Comparison of ENCODE assay signal across 17 cellular contexts in the genomic region with DNA sequence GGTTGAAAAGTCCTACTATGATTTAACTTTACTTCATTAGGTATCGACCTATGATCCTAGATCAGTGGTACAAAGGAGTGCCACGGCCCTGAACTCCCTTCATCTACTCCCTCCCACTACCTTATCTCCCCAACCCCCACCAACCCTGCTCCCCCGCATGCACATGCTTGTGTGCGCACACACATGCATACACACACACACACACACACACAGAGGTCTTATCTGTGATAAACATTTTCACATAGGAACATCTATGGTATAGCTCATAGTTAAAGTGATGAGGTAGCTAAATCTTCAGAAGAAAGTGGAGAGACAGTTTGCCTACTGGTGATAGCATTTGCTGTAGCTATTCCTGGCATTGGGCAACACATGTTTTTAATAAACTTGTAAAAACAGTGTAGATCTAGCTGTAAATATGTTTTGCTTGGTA.
A peak's percentile ranks its signal among the peaks of the same experiment; 100 is the strongest.
DNase-seq lines count a peak whose midpoint lies in the region; ATAC-seq and TF ChIP-seq lines count a peak whose summit lies in the region.
"Had no signal": no experiment of that assay in that cellular context is flagged by ENCODE, and none has a peak within 500 bp of the region (broad histone marks: within the 10 kb centered on the region; RNA-seq: fewer than 3 reads in every experiment).

No MANE protein-coding gene starts in this region.

- H3K79me1 ChIP-seq in IMR-90 (ENCODE audit: low read depth in 1 of 2, low read length in 2 of 2) (no peaks in the 10 kb centered on the region), trophoblast cell (ENCODE audit: low read length) (no peaks in the 10 kb centered on the region)

- intact Hi-C loops in IMR-90 (cut with micrococcal nuclease) (no loop called here), sciatic nerve (cut with DNase I) (no loop called here)

- in situ Hi-C loops in IMR-90 (cut with MboI; ENCODE audit: low sequenced_read_pairs): no loop called here

- H2AFZ ChIP-seq in IMR-90 (replicated peaks; ENCODE audit: low read length, poor library complexity): no peak overlapping the region
- no peak overlapping the region for H2AFZ ChIP-seq in trophoblast cell (ENCODE audit: insufficient read depth, low read length, poor library complexity)

- no peak overlapping the region for H4K12ac ChIP-seq in trophoblast cell (ENCODE audit: low read depth, low read length)

- H3K9me3 ChIP-seq in IMR-90 (ENCODE audit: control insufficient read depth, insufficient read depth, low read length) (no peaks in the 10 kb centered on the region), adipocyte (ENCODE audit: control insufficient read depth, low read length) (no peaks in the 10 kb centered on the region), trophoblast cell (ENCODE audit: insufficient read depth, low read depth, low read length) (no peaks in the 10 kb centered on the region)
- H3K9me3 ChIP-seq: BE2C, SJCRH30 had no signal

- no peaks in the 10 kb centered on the region for H3K9me1 ChIP-seq in IMR-90 (ENCODE audit: insufficient read depth, low read length)

- no peak overlapping the region for H3K14ac ChIP-seq in IMR-90 (replicated peaks; ENCODE audit: low read depth, low read length)
- no peak overlapping the region for H3K14ac ChIP-seq in trophoblast cell (ENCODE audit: low read length)

- ATAC-seq in IMR-90 (ENCODE audit: low read depth) (no peak), GM18909 (IDR thresholded peaks at IDR 0.05; ENCODE audit: poor library complexity, unreplicated experiment) (no peak), sciatic nerve (no peak)

- no peak overlapping the region for H2AK5ac ChIP-seq in IMR-90 (ENCODE audit: low read depth, low read length)
- H2AK5ac ChIP-seq in trophoblast cell (ENCODE audit: low read length): no peak overlapping the region

- H4K8ac ChIP-seq in IMR-90 (ENCODE audit: low read depth in 2 of 2, low read length in 2 of 2) (no peak overlapping the region), trophoblast cell (ENCODE audit: low read depth, low read length) (no peak overlapping the region)

- no peak overlapping the region for H2BK20ac ChIP-seq in IMR-90 (ENCODE audit: low read depth, low read length)

- H3K4ac ChIP-seq in IMR-90 (ENCODE audit: low read depth, low read length): no peak overlapping the region
- H3K4ac ChIP-seq in trophoblast cell (ENCODE audit: low read depth, low read length): no peak overlapping the region

- no CpG with 5 or more reads among the region's 4 CpGs for WGBS in IMR-90 (ENCODE audit: extremely low coverage in 2 of 2, insufficient read length in 1 of 2), 2 experiments
- no CpG with 5 or more reads among the region's 4 CpGs for WGBS in trophoblast cell (ENCODE audit: extremely low coverage, insufficient coverage, insufficient read length)

- H3K27ac ChIP-seq in IMR-90 (ENCODE audit: insufficient read depth, low read length): no peak overlapping the region
- no peak overlapping the region for H3K27ac ChIP-seq in trophoblast cell (ENCODE audit: low read depth, low read length)
- H3K27ac ChIP-seq: SJCRH30 had no signal

- BruUV-seq in IMR-90 (replicated peaks; lab: Mats Ljungman, UMichigan): no TSS peak

- H3K36me3 ChIP-seq in IMR-90 (ENCODE audit: control insufficient read depth, insufficient read depth, low read length) (no peaks in the 10 kb centered on the region), adipocyte (ENCODE audit: control insufficient read depth, insufficient read depth, low read length, severe bottlenecking) (no peaks in the 10 kb centered on the region), trophoblast cell (ENCODE audit: control insufficient read depth in 1 of 2, insufficient read depth in 2 of 2, low read length in 2 of 2) (no peaks in the 10 kb centered on the region)
- H3K36me3 ChIP-seq: BE2C, SJCRH30 had no signal

- POLR2A ChIA-PET in IMR-90 (lab: Charles Lee; ENCODE audit: unreplicated experiment): no interaction called here

- no peak overlapping the region for H2BK15ac ChIP-seq in IMR-90 (ENCODE audit: low read depth, low read length)

- TF ChIP-seq CTCF in IMR-90 (conservative IDR thresholded peaks at IDR 0.05; ENCODE audit: low read depth, low read length): no peak
- no peak for TF ChIP-seq CTCF in foreskin fibroblast (IDR thresholded peaks at IDR 0.05; ENCODE audit: low read depth, low read length)

- H3K9ac ChIP-seq in IMR-90 (ENCODE audit: low read depth, low read length) (no peak overlapping the region), adipocyte (ENCODE audit: low read length) (no peak overlapping the region), trophoblast cell (ENCODE audit: low read length) (no peak overlapping the region)

- CTCF ChIA-PET in IMR-90 (lab: Yijun Ruan, JAX): no interaction called here

- H2BK120ac ChIP-seq in IMR-90 (ENCODE audit: low read depth, low read length) (no peak overlapping the region), trophoblast cell (ENCODE audit: insufficient read depth, low read length, poor library complexity) (no peak overlapping the region)

- no peak for TF ChIP-seq POLR2A in IMR-90 (IDR thresholded peaks at IDR 0.05; ENCODE audit: low read depth, low read length)

- H2AK9ac ChIP-seq in IMR-90 (replicated peaks; ENCODE audit: low read depth, low read length, poor library complexity): no peak overlapping the region

- H2BK12ac ChIP-seq in trophoblast cell (ENCODE audit: low read length): no peak overlapping the region

- TF ChIP-seq RAD21 in IMR-90 (IDR thresholded peaks at IDR 0.05; ENCODE audit: low read length): no peak

- no peaks in the 10 kb centered on the region for H3K79me2 ChIP-seq in trophoblast cell (ENCODE audit: control insufficient read depth, insufficient read depth, low read length, poor library complexity)

- DNase-seq in IMR-90: no peak
- peak; percentile 65 for DNase-seq in adipocyte (ENCODE audit: low read depth)
- peak; percentile 12 to 65 for DNase-seq in foreskin fibroblast
- DNase-seq in trophoblast cell: no peak
- DNase-seq in sciatic nerve (ENCODE audit: low spot score): no peak
- DNase-seq in NOMO-1 treated with DMSO at 0.1 percent for 48 hours (lab: John Stamatoyannopoulos, UW; ENCODE audit: unreplicated experiment): no peak
- DNase-seq: BE2C; Calu3; CD4-positive, alpha-beta memory T cell; DMS53; HCEC 1CT; NCI-H1105 treated with DMSO at 0.1 percent for 48 hours; NCI-H187; NCI-H345; NCI-H69; SJCRH30 had no signal

- H3K27me3 ChIP-seq in IMR-90 (ENCODE audit: control insufficient read depth, insufficient read depth, low read length) (no peaks in the 10 kb centered on the region), adipocyte (replicated peaks; ENCODE audit: control insufficient read depth, insufficient read depth, low read length) (no peaks in the 10 kb centered on the region), trophoblast cell (ENCODE audit: insufficient read depth, low read length) (no peaks in the 10 kb centered on the region)
- H3K27me3 ChIP-seq: BE2C, SJCRH30 had no signal

- H4K91ac ChIP-seq in IMR-90 (ENCODE audit: insufficient read depth, low read depth, low read length) (no peak overlapping the region), trophoblast cell (ENCODE audit: low read depth, low read length) (no peak overlapping the region)

- H3K4me3 ChIP-seq in IMR-90 (ENCODE audit: insufficient read depth, low read depth, low read length): no peak overlapping the region
- H3K4me3 ChIP-seq in adipocyte (ENCODE audit: low read length): no peak overlapping the region
- H3K4me3 ChIP-seq in foreskin fibroblast (ENCODE audit: low read depth in 1 of 2, low read length in 2 of 2): no peak overlapping the region
- H3K4me3 ChIP-seq in trophoblast cell (ENCODE audit: low read depth, low read length): no peak overlapping the region
- H3K4me3 ChIP-seq: SJCRH30 had no signal

- no peak overlapping the region for H2BK5ac ChIP-seq in IMR-90 (ENCODE audit: low read depth, low read length, poor library complexity, severe bottlenecking)
- H2BK5ac ChIP-seq in trophoblast cell (ENCODE audit: low read depth, low read length, poor library complexity): no peak overlapping the region

- no peak overlapping the region for H4K5ac ChIP-seq in IMR-90 (ENCODE audit: low read depth, low read length)

- H3K18ac ChIP-seq in IMR-90 (ENCODE audit: low read depth, low read length) (no peak overlapping the region), trophoblast cell (ENCODE audit: low read length) (no peak overlapping the region)

- H3K4me1 ChIP-seq in IMR-90 (ENCODE audit: control insufficient read depth, insufficient read depth, low read length) (no peaks in the 10 kb centered on the region), adipocyte (ENCODE audit: control insufficient read depth, insufficient read depth, low read length) (peaks cover 7% of the 10 kb centered on the region), trophoblast cell (ENCODE audit: control insufficient read depth in 1 of 2, insufficient read depth in 2 of 2, low read length in 2 of 2) (no peaks in the 10 kb centered on the region)
- H3K4me1 ChIP-seq: BE2C, SJCRH30 had no signal

- H3K4me2 ChIP-seq in IMR-90 (ENCODE audit: low read depth, low read length) (no peak overlapping the region), trophoblast cell (ENCODE audit: low read length) (no peak overlapping the region)

- no peaks in the 10 kb centered on the region for H4K20me1 ChIP-seq in IMR-90 (ENCODE audit: insufficient read depth, low read length)

- dilution Hi-C loops in IMR-90 (cut with HindIII; ENCODE audit: low sequenced_read_pairs, unreplicated experiment): no loop called here

- H3K56ac ChIP-seq in IMR-90 (ENCODE audit: extremely low read depth, insufficient read depth, low read length): no peak overlapping the region

- no peak overlapping the region for H3K23ac ChIP-seq in IMR-90 (ENCODE audit: low read depth, low read length)
- H3K23ac ChIP-seq in trophoblast cell (ENCODE audit: low read length): no peak overlapping the region

TF ChIP-seq in IMR-90, 13 proteins besides CTCF, POLR2A, EP300 and RAD21 (continues in another document):
- TF ChIP-seq, protein P1, sequence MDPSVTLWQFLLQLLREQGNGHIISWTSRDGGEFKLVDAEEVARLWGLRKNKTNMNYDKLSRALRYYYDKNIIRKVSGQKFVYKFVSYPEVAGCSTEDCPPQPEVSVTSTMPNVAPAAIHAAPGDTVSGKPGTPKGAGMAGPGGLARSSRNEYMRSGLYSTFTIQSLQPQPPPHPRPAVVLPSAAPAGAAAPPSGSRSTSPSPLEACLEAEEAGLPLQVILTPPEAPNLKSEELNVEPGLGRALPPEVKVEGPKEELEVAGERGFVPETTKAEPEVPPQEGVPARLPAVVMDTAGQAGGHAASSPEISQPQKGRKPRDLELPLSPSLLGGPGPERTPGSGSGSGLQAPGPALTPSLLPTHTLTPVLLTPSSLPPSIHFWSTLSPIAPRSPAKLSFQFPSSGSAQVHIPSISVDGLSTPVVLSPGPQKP (IDR thresholded peaks at IDR 0.05; ENCODE audit: borderline replicate concordance, low read depth, low read length): no peak
- TF ChIP-seq MXI1 (IDR thresholded peaks at IDR 0.05; ENCODE audit: borderline replicate concordance, low read depth, low read length) (no peak), RFX5 (IDR thresholded peaks at IDR 0.05; ENCODE audit: low read depth, low read length) (no peak), BHLHE40 (IDR thresholded peaks at IDR 0.05; ENCODE audit: low read depth, low read length) (no peak)

Comparison
In these comparisons a context has a peak if more than half of its experiments do, and no peak if none do; other contexts are left out.
1. DNase-seq: peak in adipocyte (single experiment) and foreskin fibroblast (2 of 2); none in IMR-90 (single experiment), trophoblast cell (0 of 2), sciatic nerve (single experiment) and NOMO-1 treated with DMSO at 0.1 percent for 48 hours (single experiment).